Comparison of ENCODE assay signal across 1 cellular context in the genomic region with DNA sequence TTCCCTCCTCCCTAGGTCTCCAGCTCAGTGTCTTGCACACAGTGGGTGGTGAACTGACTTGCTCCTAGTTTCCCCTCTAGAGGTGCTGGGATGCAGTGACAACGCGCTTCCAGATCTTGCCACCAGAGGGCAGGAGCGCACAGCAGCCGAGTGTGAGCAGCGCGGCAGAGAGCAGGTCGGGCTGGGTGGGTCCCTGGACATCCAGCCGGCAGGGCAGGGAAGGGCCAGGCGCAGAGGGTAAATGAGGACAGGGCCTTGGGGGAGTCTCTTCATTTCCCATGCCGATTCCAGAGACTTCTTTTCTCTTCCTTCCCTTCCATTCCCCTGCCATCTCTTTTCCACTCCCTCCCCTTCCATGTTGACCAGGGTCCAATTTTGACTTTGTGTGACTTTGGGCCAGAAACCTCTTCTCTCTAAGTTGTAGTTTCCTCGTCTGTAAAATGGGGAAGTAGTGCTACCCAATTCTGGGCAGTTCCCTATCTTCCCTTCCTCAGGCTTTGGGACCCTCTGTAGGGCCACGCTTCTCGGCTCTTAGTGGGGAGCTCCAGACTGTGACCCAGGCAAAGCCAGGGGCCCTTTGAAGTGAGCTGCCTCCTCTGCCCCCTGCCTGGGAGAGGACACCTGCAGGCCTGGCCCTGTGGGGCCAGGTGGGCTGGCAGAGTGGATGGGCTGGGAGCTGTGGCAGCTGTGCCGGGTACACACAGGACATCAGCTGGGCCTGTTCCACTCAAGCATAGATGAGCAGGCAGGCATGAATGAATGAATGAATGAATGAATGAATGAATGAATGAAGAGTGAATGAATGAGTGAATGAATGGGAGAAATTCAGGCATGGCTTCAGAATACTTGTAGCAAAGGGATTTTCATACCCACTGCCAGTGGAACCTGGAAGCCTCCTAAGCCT.
A peak's percentile ranks its signal among the peaks of the same experiment; 100 is the strongest.
TF ChIP-seq lines count a peak whose summit lies in the region.

No MANE protein-coding gene starts in this region.

TF ChIP-seq in K562, 482 proteins besides CTCF, POLR2A, EP300 and RAD21 (continued from another document and continues in another):
- TF ChIP-seq MBD1 (CRISPR knock-in tag; IDR thresholded peaks at IDR 0.05): no peak
- no peak for TF ChIP-seq XRCC4 (IDR thresholded peaks at IDR 0.05; ENCODE audit: extremely low read depth, insufficient read depth, insufficient read length)
- TF ChIP-seq HMGXB4 (CRISPR knock-in tag; IDR thresholded peaks at IDR 0.05): 0 out of 2 replicates have a peak, but pooled peaks have one; percentile 43
- TF ChIP-seq, protein P1, sequence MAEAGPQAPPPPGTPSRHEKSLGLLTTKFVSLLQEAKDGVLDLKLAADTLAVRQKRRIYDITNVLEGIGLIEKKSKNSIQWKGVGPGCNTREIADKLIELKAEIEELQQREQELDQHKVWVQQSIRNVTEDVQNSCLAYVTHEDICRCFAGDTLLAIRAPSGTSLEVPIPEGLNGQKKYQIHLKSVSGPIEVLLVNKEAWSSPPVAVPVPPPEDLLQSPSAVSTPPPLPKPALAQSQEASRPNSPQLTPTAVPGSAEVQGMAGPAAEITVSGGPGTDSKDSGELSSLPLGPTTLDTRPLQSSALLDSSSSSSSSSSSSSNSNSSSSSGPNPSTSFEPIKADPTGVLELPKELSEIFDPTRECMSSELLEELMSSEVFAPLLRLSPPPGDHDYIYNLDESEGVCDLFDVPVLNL (CRISPR knock-in tag; IDR thresholded peaks at IDR 0.05; ENCODE audit: low read depth): 0 out of 2 replicates have a peak, but pooled peaks have one; percentile 67
- no peak for TF ChIP-seq ID3 (CRISPR knock-in tag; IDR thresholded peaks at IDR 0.05)
- no peak for TF ChIP-seq ID3 (tag; IDR thresholded peaks at IDR 0.05)
- peak; percentile 25 for TF ChIP-seq ZFP36 (IDR thresholded peaks at IDR 0.05; ENCODE audit: low read depth, low read length, partially characterized antibody)
- no peak for TF ChIP-seq ATF2 (CRISPR knock-in tag; IDR thresholded peaks at IDR 0.05)
- TF ChIP-seq TOE1 (IDR thresholded peaks at IDR 0.05; ENCODE audit: borderline replicate concordance): 0 out of 2 replicates have a peak, but pooled peaks have one; percentile 25
- TF ChIP-seq TOE1 (CRISPR knock-in tag; IDR thresholded peaks at IDR 0.05; ENCODE audit: borderline replicate concordance, low read depth): peak; percentile 67; the same call in 1 of the 2 replicates
- no peak for TF ChIP-seq MCM2 (IDR thresholded peaks at IDR 0.05; ENCODE audit: low read depth)
- peak in 1 of 2 experiments; percentile 39; a peak in 1 of 4 replicates for TF ChIP-seq HDAC1 (IDR thresholded peaks at IDR 0.05)
- TF ChIP-seq, protein P2, sequence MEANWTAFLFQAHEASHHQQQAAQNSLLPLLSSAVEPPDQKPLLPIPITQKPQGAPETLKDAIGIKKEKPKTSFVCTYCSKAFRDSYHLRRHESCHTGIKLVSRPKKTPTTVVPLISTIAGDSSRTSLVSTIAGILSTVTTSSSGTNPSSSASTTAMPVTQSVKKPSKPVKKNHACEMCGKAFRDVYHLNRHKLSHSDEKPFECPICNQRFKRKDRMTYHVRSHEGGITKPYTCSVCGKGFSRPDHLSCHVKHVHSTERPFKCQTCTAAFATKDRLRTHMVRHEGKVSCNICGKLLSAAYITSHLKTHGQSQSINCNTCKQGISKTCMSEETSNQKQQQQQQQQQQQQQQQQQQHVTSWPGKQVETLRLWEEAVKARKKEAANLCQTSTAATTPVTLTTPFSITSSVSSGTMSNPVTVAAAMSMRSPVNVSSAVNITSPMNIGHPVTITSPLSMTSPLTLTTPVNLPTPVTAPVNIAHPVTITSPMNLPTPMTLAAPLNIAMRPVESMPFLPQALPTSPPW (CRISPR knock-in tag; IDR thresholded peaks at IDR 0.05): peak; percentile 44; the same call in 1 of the 2 replicates
- TF ChIP-seq GTF2F1 (IDR thresholded peaks at IDR 0.05; ENCODE audit: low read depth, low read length): no peak
- peak in 1 of 2 experiments; percentile 22 for TF ChIP-seq AFF1 (IDR thresholded peaks at IDR 0.05; ENCODE audit: low read depth in 1 of 2, partially characterized antibody in 2 of 2)
- TF ChIP-seq HDAC2 (IDR thresholded peaks at IDR 0.05): peak; percentile 86
- peak; percentile 65 for TF ChIP-seq BHLHE40 (IDR thresholded peaks at IDR 0.05; ENCODE audit: low read length)
- TF ChIP-seq SMC3 (conservative IDR thresholded peaks at IDR 0.05; ENCODE audit: insufficient read depth, low read depth, low read length): peak; percentile 97
- TF ChIP-seq SMAD2 (IDR thresholded peaks at IDR 0.05; ENCODE audit: low read depth, low read length): no peak
- no peak for TF ChIP-seq POLR2AphosphoS5 (IDR thresholded peaks at IDR 0.05; ENCODE audit: control insufficient read depth, insufficient read depth, low read depth, low read length)
- peak; percentile 70 for TF ChIP-seq ZBTB33 (CRISPR knock-in tag; IDR thresholded peaks at IDR 0.05)
- TF ChIP-seq SOX6 (IDR thresholded peaks at IDR 0.05): 0 out of 2 replicates have a peak, but pooled peaks have one; percentile 22
- no peak for TF ChIP-seq CBFB (CRISPR knock-in tag; IDR thresholded peaks at IDR 0.05)
- TF ChIP-seq SP1 (CRISPR knock-in tag; IDR thresholded peaks at IDR 0.05): peak; percentile 86
- TF ChIP-seq, protein P3, sequence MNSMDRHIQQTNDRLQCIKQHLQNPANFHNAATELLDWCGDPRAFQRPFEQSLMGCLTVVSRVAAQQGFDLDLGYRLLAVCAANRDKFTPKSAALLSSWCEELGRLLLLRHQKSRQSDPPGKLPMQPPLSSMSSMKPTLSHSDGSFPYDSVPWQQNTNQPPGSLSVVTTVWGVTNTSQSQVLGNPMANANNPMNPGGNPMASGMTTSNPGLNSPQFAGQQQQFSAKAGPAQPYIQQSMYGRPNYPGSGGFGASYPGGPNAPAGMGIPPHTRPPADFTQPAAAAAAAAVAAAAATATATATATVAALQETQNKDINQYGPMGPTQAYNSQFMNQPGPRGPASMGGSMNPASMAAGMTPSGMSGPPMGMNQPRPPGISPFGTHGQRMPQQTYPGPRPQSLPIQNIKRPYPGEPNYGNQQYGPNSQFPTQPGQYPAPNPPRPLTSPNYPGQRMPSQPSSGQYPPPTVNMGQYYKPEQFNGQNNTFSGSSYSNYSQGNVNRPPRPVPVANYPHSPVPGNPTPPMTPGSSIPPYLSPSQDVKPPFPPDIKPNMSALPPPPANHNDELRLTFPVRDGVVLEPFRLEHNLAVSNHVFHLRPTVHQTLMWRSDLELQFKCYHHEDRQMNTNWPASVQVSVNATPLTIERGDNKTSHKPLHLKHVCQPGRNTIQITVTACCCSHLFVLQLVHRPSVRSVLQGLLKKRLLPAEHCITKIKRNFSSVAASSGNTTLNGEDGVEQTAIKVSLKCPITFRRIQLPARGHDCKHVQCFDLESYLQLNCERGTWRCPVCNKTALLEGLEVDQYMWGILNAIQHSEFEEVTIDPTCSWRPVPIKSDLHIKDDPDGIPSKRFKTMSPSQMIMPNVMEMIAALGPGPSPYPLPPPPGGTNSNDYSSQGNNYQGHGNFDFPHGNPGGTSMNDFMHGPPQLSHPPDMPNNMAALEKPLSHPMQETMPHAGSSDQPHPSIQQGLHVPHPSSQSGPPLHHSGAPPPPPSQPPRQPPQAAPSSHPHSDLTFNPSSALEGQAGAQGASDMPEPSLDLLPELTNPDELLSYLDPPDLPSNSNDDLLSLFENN (IDR thresholded peaks at IDR 0.05; ENCODE audit: low read depth in 2 of 2, low read length in 2 of 2): 0 out of 4 replicates have a peak, but pooled peaks of 1 of the 2 experiments have one; percentile 17
- TF ChIP-seq, protein P4, sequence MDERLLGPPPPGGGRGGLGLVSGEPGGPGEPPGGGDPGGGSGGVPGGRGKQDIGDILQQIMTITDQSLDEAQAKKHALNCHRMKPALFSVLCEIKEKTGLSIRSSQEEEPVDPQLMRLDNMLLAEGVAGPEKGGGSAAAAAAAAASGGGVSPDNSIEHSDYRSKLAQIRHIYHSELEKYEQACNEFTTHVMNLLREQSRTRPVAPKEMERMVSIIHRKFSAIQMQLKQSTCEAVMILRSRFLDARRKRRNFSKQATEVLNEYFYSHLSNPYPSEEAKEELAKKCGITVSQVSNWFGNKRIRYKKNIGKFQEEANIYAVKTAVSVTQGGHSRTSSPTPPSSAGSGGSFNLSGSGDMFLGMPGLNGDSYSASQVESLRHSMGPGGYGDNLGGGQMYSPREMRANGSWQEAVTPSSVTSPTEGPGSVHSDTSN (CRISPR knock-in tag; IDR thresholded peaks at IDR 0.05; ENCODE audit: low read depth): no peak
- TF ChIP-seq, protein P4 (tag; conservative IDR thresholded peaks at IDR 0.05; ENCODE audit: low read depth): no peak
- TF ChIP-seq FOSL1 (tag; conservative IDR thresholded peaks at IDR 0.05): peak; percentile 61
